ENCODE assay signal across 9 cellular contexts in the genomic region with DNA sequence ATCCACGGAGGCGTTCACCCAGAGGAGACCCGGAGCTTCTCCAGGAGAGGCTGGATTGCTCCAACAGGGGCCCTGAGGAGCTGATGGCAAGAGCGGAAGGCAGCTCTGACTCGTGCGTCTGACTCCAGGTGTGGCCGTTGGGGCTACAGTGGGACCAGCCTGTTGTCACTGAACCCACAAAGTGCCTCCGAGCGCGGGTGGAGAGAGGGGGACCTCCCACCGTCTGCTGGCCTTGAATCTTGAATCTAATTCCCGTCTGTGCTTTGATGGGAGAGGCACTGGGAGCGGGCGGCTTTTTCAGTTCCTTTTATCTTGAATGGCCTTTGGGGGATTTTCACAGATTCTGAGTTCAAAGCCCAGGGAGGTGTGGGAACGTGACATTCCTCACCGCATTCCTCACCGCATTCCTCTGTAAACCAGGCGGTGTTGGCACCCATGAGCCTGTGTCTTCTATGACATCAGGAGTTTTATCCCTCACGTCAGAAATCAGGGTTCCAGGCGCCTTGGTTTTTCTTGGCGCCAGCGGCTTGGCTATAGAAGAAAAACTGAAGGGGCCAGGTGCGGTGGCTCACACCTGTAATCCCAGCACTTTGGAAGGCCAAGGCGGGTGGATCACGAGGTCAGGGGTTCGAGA. TPM values are rescaled to one million over a fixed set of nuclear protein-coding genes. Genes with fewer than 3 reads are reported as not detected.
DNase-seq lines count a peak whose midpoint lies in the region; ATAC-seq and TF ChIP-seq lines count a peak whose summit lies in the region.
"Had no signal": no experiment of that assay in that cellular context is flagged by ENCODE, and none has a peak within 500 bp of the region (broad histone marks: within the 10 kb centered on the region; RNA-seq: fewer than 3 reads in every experiment).

No MANE protein-coding gene starts in this region.

- H3K4me1 ChIP-seq in SJSA1 (replicated peaks) (peaks cover 62% of the 10 kb centered on the region), heart right ventricle (peaks cover 16 to 66% (median 44%) of the 10 kb centered on the region in 9 donors), skeletal muscle tissue (ENCODE audit: control insufficient read depth in 3 of 3, insufficient read depth in 3 of 3, low read length in 3 of 3) (peaks cover 27 to 39% (median 39%) of the 10 kb centered on the region in 3 donors), BE2C (peaks cover 15% of the 10 kb centered on the region)

- WGBS in heart right ventricle, 2 donors: 92 to 93% methylated on average over 26 of the region's 26 CpGs

- H3K9me3 ChIP-seq in SJSA1 (replicated peaks): no peaks in the 10 kb centered on the region
- no peaks in the 10 kb centered on the region for H3K9me3 ChIP-seq in heart right ventricle
- H3K9me3 ChIP-seq in skeletal muscle tissue (ENCODE audit: control insufficient read depth in 3 of 3, low read length in 3 of 3): no peaks in the 10 kb centered on the region
- no peaks in the 10 kb centered on the region for H3K9me3 ChIP-seq in BE2C

- H3K9ac ChIP-seq in skeletal muscle tissue (ENCODE audit: low read depth in 1 of 3, low read length in 3 of 3): no peak overlapping the region

- ATAC-seq in heart right ventricle: no peak
- ATAC-seq in HG02623 (IDR thresholded peaks at IDR 0.05; ENCODE audit: unreplicated experiment): no peak

- no peak overlapping the region for H3K4me3 ChIP-seq in SJSA1
- no peak overlapping the region for H3K4me3 ChIP-seq in heart right ventricle
- H3K4me3 ChIP-seq in skeletal muscle tissue (ENCODE audit: low read length in 3 of 3): no peak overlapping the region
- no peak overlapping the region for H3K4me3 ChIP-seq in BE2C (ENCODE audit: low read depth, low read length)

- DNase-seq in GM03348 (ENCODE audit: low spot score) (peak; percentile 36), SJSA1 (ENCODE audit: low read depth in 1 of 2, low spot score in 2 of 2) (peak; percentile 89), heart right ventricle (peak in 1 of 2 donors; percentile 14), NCI-H1048 (lab: John Stamatoyannopoulos, UW) (no peak), BE2C (no peak)
- no peak for DNase-seq in activated CD4-positive, alpha-beta T cell treated with anti-CD3 and anti-CD28 coated beads for 4 hours
- DNase-seq: GOT3 had no signal

- intact Hi-C loops in heart right ventricle (cut with DNase I): loop anchor here in 1 of 10 donors (2.0 kb wide), 2 partner anchors 47 to 63 kb away; no protein-coding TSS in a partner anchor

- H3K36me3 ChIP-seq in SJSA1 (no peaks in the 10 kb centered on the region), heart right ventricle (no peaks in the 10 kb centered on the region), skeletal muscle tissue (ENCODE audit: control insufficient read depth in 3 of 3, insufficient read depth in 3 of 3, low read length in 3 of 3) (no peaks in the 10 kb centered on the region), BE2C (no peaks in the 10 kb centered on the region)

- TF ChIP-seq CTCF in heart right ventricle (IDR thresholded peaks at IDR 0.05): no peak
- TF ChIP-seq CTCF in BE2C (IDR thresholded peaks at IDR 0.05; ENCODE audit: low read depth, low read length): no peak

- H3K27me3 ChIP-seq in SJSA1 (replicated peaks): no peaks in the 10 kb centered on the region
- no peaks in the 10 kb centered on the region for H3K27me3 ChIP-seq in heart right ventricle
- peaks cover 5 to 12% (median 7%) of the 10 kb centered on the region in 3 donors for H3K27me3 ChIP-seq in skeletal muscle tissue (ENCODE audit: control insufficient read depth in 3 of 3, insufficient read depth in 3 of 3, low read length in 3 of 3)
- H3K27me3 ChIP-seq in BE2C: no peaks in the 10 kb centered on the region

- H3K27ac ChIP-seq in SJSA1 (peak overlapping the region; percentile 99), heart right ventricle (peak overlapping the region; percentile 85 to 99 (median 95)), skeletal muscle tissue (ENCODE audit: low read depth, low read length) (peak overlapping the region; percentile 93)

RNA-seq across cellular contexts. Expression of a gene that starts 39.2 kb away (rescaled TPM):
- total RNA-seq in SJSA1 (2014; rRNA removed; shearing (Covaris generic)): 55.9 TPM in 2 replicates
- 10 to 100 TPM; 33.7 to 87.1 (median 48.8) TPM for total RNA-seq in heart right ventricle
- 10 to 100 TPM; 63.1 to 70.6 TPM for polyA plus RNA-seq in heart right ventricle
- total RNA-seq in skeletal muscle tissue: 59.0 TPM
- polyA plus RNA-seq in BE2C (2012; ENCODE audit: insufficient read depth, insufficient read length, low read depth): 11.7 TPM

Comparison
In these comparisons a context has a peak if more than half of its experiments do, and no peak if none do; other contexts are left out.
1. DNase-seq: peak in GM03348 (single experiment) and SJSA1 (2 of 2); none in activated CD4-positive, alpha-beta T cell treated with anti-CD3 and anti-CD28 coated beads for 4 hours (0 of 2), NCI-H1048 (single experiment) and BE2C (single experiment).
2. Peak in every context shown above with its lines, with median percentiles within 50 percentile points of each other: H3K27ac ChIP-seq.